Comparison of ENCODE assay signal across 8 cellular contexts in the genomic region with DNA sequence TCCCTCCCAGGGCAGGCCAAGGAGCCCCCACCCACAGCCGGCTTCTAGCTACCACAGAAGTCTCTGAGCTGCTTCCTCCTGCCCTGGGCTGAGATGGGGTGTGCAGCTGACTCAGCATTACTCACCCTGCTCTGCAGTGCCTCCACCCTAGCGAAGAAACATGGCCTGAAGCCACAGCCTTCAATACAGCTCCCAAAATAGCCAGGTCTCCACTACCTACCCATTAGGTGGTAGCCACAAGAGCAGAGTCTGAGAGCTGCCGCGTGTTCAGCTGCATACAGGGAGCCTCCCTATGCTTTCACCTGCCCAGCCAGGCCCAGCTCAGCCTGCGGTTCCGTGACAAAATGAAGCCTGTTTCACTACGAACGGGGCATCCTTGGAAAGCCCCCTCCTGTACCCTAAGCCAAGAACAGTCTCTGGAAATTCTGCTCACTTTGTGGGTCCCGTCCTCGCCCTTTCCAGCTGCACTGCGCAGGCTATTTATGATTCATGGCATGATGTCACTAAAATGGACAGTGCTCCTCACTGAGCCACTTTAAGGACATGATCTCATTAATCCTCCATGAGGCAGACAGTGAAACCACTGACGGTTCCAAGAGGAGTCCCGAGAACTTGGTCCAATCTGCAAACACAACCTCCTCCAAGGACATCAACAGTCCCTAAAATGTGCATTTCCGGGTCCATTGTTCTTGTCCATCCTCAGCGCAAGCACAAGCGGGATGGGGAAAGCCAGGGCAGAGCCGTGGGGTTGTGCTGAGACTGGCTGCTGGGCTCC. TPM values are rescaled to one million over a fixed set of nuclear protein-coding genes. Genes with fewer than 3 reads are reported as not detected.
DNase-seq lines count a peak whose midpoint lies in the region; ATAC-seq and TF ChIP-seq lines count a peak whose summit lies in the region.

No MANE protein-coding gene starts in this region.

- H3K79me2 ChIP-seq in Karpas-422 (ENCODE audit: low read length) = peaks cover 39% of the 10 kb centered on the region

- intact Hi-C loops in sigmoid colon (cut with DNase I) (no loop called here), aorta (cut with DNase I) (loop anchor here in 1 of 2 donors (1.0 kb wide), 1 partner anchor 19 kb away; no protein-coding TSS in a partner anchor)

- no peak overlapping the region for H2AFZ ChIP-seq in Karpas-422 (ENCODE audit: low read length)

- H3K27me3 ChIP-seq in Peyer's patch (no peaks in the 10 kb centered on the region), gastroesophageal sphincter (no peaks in the 10 kb centered on the region), sigmoid colon (no peaks in the 10 kb centered on the region), aorta (ENCODE audit: control insufficient read depth in 1 of 2, insufficient read depth in 2 of 2, low read length in 1 of 2) (no peaks in the 10 kb centered on the region), Karpas-422 (ENCODE audit: low read length) (no peaks in the 10 kb centered on the region)

- H3K9me3 ChIP-seq in Peyer's patch (no peaks in the 10 kb centered on the region), gastroesophageal sphincter (no peaks in the 10 kb centered on the region), sigmoid colon (no peaks in the 10 kb centered on the region), aorta (ENCODE audit: control insufficient read depth, low read length) (no peaks in the 10 kb centered on the region), Karpas-422 (ENCODE audit: low read length) (no peaks in the 10 kb centered on the region)

- TF ChIP-seq POLR2A in Peyer's patch (IDR thresholded peaks at IDR 0.05) = no peak
- TF ChIP-seq POLR2A in gastroesophageal sphincter (IDR thresholded peaks at IDR 0.05) = no peak
- TF ChIP-seq POLR2A in sigmoid colon (IDR thresholded peaks at IDR 0.05) = no peak

- H3K27ac ChIP-seq in Peyer's patch (peak overlapping the region; percentile 60 to 73 (median 63)), gastroesophageal sphincter (peak overlapping the region; percentile 54 to 99 (median 94)), sigmoid colon (peak overlapping the region; percentile 69 to 90 (median 86)), aorta (ENCODE audit: low read depth in 1 of 2, low read length in 2 of 2) (peak overlapping the region; percentile 53 to 72), Karpas-422 (ENCODE audit: low read length) (no peak overlapping the region)

- DNase-seq in GM10266 (ENCODE audit: extremely low spot score) (peak; percentile 83), Peyer's patch (peak in 2 of 3 donors; percentile 64 to 88), activated gamma-delta T cell treated with Interleukin-2 at 50 U/mL for 16 hours (peak; percentile 75), sigmoid colon (peak; percentile 83), aorta (peak in 1 of 2 donors; percentile 94), Karpas-422 (no peak)

- no peak for TF ChIP-seq CTCF in GM10266 (IDR thresholded peaks at IDR 0.05; ENCODE audit: control insufficient read depth, insufficient read depth, low read depth, missing control alignments)
- TF ChIP-seq CTCF in Peyer's patch (IDR thresholded peaks at IDR 0.05) = no peak
- TF ChIP-seq CTCF in gastroesophageal sphincter (IDR thresholded peaks at IDR 0.05) = no peak
- no peak for TF ChIP-seq CTCF in sigmoid colon (IDR thresholded peaks at IDR 0.05)

- H4K20me1 ChIP-seq in Karpas-422 (ENCODE audit: insufficient read depth, low read depth, low read length) = peaks cover 49% of the 10 kb centered on the region; the same call in 1 of the 2 replicates

- H3K4me1 ChIP-seq in Peyer's patch (peaks cover 0 to 69% (median 18%) of the 10 kb centered on the region in 4 donors), gastroesophageal sphincter (peaks cover 12 to 100% (median 74%) of the 10 kb centered on the region in 3 donors), sigmoid colon (peaks cover 0 to 100% (median 98%) of the 10 kb centered on the region in 4 donors), aorta (ENCODE audit: control insufficient read depth in 1 of 2, insufficient read depth in 2 of 2, low read length in 2 of 2) (peaks cover 0 to 5% of the 10 kb centered on the region in 2 donors), Karpas-422 (ENCODE audit: low read length) (no peaks in the 10 kb centered on the region)

- no peak for TF ChIP-seq EP300 in gastroesophageal sphincter (IDR thresholded peaks at IDR 0.05)
- no peak for TF ChIP-seq EP300 in sigmoid colon (IDR thresholded peaks at IDR 0.05)

- no peak overlapping the region for H3K4me2 ChIP-seq in Karpas-422 (ENCODE audit: low read depth, low read length, poor library complexity, severe bottlenecking)

- 4 to 5% methylated on average over 5 to 10 of the region's 17 CpGs for WGBS in gastroesophageal sphincter (ENCODE audit: low coverage in 1 of 2), 2 donors
- 45 to 70% methylated on average over 17 of the region's 17 CpGs for WGBS in sigmoid colon, 2 donors
- 12 to 18% methylated on average over 17 of the region's 17 CpGs for WGBS in aorta, 2 donors

- H3K9ac ChIP-seq in Karpas-422 (ENCODE audit: low read length) = no peak overlapping the region

- ATAC-seq in HG02678 (IDR thresholded peaks at IDR 0.05; ENCODE audit: unreplicated experiment) (peak; percentile 85), gastroesophageal sphincter (peak; percentile 71), aorta (ENCODE audit: low FRiP score) (peak; percentile 81)

- H3K36me3 ChIP-seq in Peyer's patch (peaks cover 0 to 90% (median 2%) of the 10 kb centered on the region in 3 donors), gastroesophageal sphincter (peaks cover 0 to 94% of the 10 kb centered on the region in 2 donors), sigmoid colon (peaks cover 21 to 79% (median 52%) of the 10 kb centered on the region in 4 donors), aorta (ENCODE audit: control insufficient read depth in 1 of 2, insufficient read depth in 2 of 2, low read length in 1 of 2) (peaks cover 0 to 11% of the 10 kb centered on the region in 2 donors), Karpas-422 (ENCODE audit: insufficient read depth, low read length) (peaks cover 4% of the 10 kb centered on the region; the same call in 1 of the 2 replicates)

- no peak overlapping the region for H3K4me3 ChIP-seq in Peyer's patch
- no peak overlapping the region for H3K4me3 ChIP-seq in gastroesophageal sphincter
- no peak overlapping the region for H3K4me3 ChIP-seq in sigmoid colon
- no peak overlapping the region for H3K4me3 ChIP-seq in aorta (ENCODE audit: low read length in 2 of 2)
- no peak overlapping the region for H3K4me3 ChIP-seq in Karpas-422 (ENCODE audit: low read length)

- no peaks in the 10 kb centered on the region for H3K9me2 ChIP-seq in Karpas-422 (replicated peaks; ENCODE audit: insufficient read depth, low read length)

RNA-seq across cellular contexts. Expression of gene WDR1, which starts 20.2 kb away (rescaled TPM):
- total RNA-seq in Peyer's patch (100 to 1,000 TPM; 170 to 192 (median 180) TPM), gastroesophageal sphincter (100 to 1,000 TPM; 353 to 530 (median 419) TPM), sigmoid colon (100 to 1,000 TPM; 171 to 267 (median 238) TPM), aorta (100 to 1,000 TPM; 339 to 593 TPM)
- polyA plus RNA-seq in sigmoid colon (100 to 1,000 TPM; 200 to 267 (median 247) TPM), aorta (100 to 1,000 TPM; 159 to 207 TPM)
- 67.5 and 116 TPM in 2 replicates for total RNA-seq in Karpas-422 (2014; rRNA removed; shearing (Covaris generic); ENCODE audit: low replicate concordance)
